ENCODE assay signal across 24 cellular contexts in genomic region chr12:108017658-108018057, GRCh38.
"Had no signal": no experiment of that assay in that cellular context is flagged by ENCODE, and none has a peak within 500 bp of the region (broad histone marks: within the 10 kb centered on the region; RNA-seq: fewer than 3 reads in every experiment).

No MANE protein-coding gene starts in this region.

- DNase-seq: activated CD4-positive, alpha-beta T cell treated with anti-CD3 and anti-CD28 coated beads for 36 hours; activated CD8-positive, alpha-beta memory T cell treated with anti-CD3 and anti-CD28 coated beads, Interleukin-2, amount 50 U/mL, for 48 hours; activated CD8-positive, alpha-beta T cell treated with anti-CD3 and anti-CD28 coated beads for 36 hours; activated naive CD4-positive, alpha-beta T cell treated with anti-CD3 and anti-CD28 coated beads, Interleukin-2, amount 50 U/mL, for 16 hours; activated naive CD8-positive, alpha-beta T cell treated with anti-CD3 and anti-CD28 coated beads, Interleukin-2, amount 10 ng/mL, durations not matched to agents 7 days and 5 days; activated T-cell treated with anti-CD3 and anti-CD28 coated beads, Interleukin-2, amount 50 U/mL, for 1 hour; adrenal gland; anterior cingulate cortex; caudate nucleus; NCI-H1092; NCI-H1417; NCI-H2029 treated with DMSO at 0.1 percent for 48 hours; NCI-H345; NCI-H510A; NCI-H526 treated with DMSO at 0.1 percent for 48 hours; Peyer's patch; Right ventricle myocardium superior; SJCRH30; T-helper 1 cell had no signal

- H3K4me1 ChIP-seq: adrenal gland, breast epithelium, Peyer's patch, SJCRH30 had no signal

- H3K27ac ChIP-seq: adrenal gland, breast epithelium, KMS-11, Peyer's patch, RWPE1, SJCRH30, VCaP had no signal

- H3K4me3 ChIP-seq: adrenal gland, breast epithelium, Peyer's patch, SJCRH30 had no signal

- H3K4me1 Mint-ChIP-seq: activated CD4-positive, alpha-beta T cell treated with anti-CD3 and anti-CD28 coated beads for 36 hours; activated naive CD8-positive, alpha-beta T cell treated with anti-CD3 and anti-CD28 coated beads, Interleukin-2, amount 10 ng/mL, durations not matched to agents 7 days and 5 days had no signal

- H3K9me3 ChIP-seq: adrenal gland, breast epithelium, Peyer's patch, SJCRH30, SK-N-SH had no signal

- H3K4me2 ChIP-seq: KMS-11, SK-N-SH had no signal

- H3K9ac ChIP-seq: KMS-11, SK-N-SH had no signal

- H3K36me3 Mint-ChIP-seq: activated naive CD8-positive, alpha-beta T cell treated with anti-CD3 and anti-CD28 coated beads, Interleukin-2, amount 10 ng/mL, durations not matched to agents 7 days and 5 days had no signal

- H3K9me2 ChIP-seq: SK-N-SH had no signal

- H3K27me3 ChIP-seq: adrenal gland, breast epithelium, Peyer's patch, SJCRH30 had no signal

- H3K4me3 Mint-ChIP-seq: activated CD4-positive, alpha-beta T cell treated with anti-CD3 and anti-CD28 coated beads for 36 hours; activated CD8-positive, alpha-beta T cell treated with anti-CD3 and anti-CD28 coated beads for 36 hours; activated naive CD8-positive, alpha-beta T cell treated with anti-CD3 and anti-CD28 coated beads, Interleukin-2, amount 10 ng/mL, durations not matched to agents 7 days and 5 days had no signal

- H3K9me3 Mint-ChIP-seq: activated CD8-positive, alpha-beta T cell treated with anti-CD3 and anti-CD28 coated beads for 36 hours; activated naive CD8-positive, alpha-beta T cell treated with anti-CD3 and anti-CD28 coated beads, Interleukin-2, amount 10 ng/mL, durations not matched to agents 7 days and 5 days had no signal

- H3K27ac Mint-ChIP-seq: activated CD4-positive, alpha-beta T cell treated with anti-CD3 and anti-CD28 coated beads for 36 hours; activated CD8-positive, alpha-beta T cell treated with anti-CD3 and anti-CD28 coated beads for 36 hours; activated naive CD8-positive, alpha-beta T cell treated with anti-CD3 and anti-CD28 coated beads, Interleukin-2, amount 10 ng/mL, durations not matched to agents 7 days and 5 days had no signal

- ATAC-seq: activated CD4-positive, alpha-beta T cell treated with anti-CD3 and anti-CD28 coated beads for 36 hours; activated CD8-positive, alpha-beta T cell treated with anti-CD3 and anti-CD28 coated beads for 36 hours had no signal

- H3K36me3 ChIP-seq: adrenal gland, breast epithelium, Peyer's patch, SJCRH30 had no signal
